ENCODE assay signal across 8 cellular contexts in the genomic region with DNA sequence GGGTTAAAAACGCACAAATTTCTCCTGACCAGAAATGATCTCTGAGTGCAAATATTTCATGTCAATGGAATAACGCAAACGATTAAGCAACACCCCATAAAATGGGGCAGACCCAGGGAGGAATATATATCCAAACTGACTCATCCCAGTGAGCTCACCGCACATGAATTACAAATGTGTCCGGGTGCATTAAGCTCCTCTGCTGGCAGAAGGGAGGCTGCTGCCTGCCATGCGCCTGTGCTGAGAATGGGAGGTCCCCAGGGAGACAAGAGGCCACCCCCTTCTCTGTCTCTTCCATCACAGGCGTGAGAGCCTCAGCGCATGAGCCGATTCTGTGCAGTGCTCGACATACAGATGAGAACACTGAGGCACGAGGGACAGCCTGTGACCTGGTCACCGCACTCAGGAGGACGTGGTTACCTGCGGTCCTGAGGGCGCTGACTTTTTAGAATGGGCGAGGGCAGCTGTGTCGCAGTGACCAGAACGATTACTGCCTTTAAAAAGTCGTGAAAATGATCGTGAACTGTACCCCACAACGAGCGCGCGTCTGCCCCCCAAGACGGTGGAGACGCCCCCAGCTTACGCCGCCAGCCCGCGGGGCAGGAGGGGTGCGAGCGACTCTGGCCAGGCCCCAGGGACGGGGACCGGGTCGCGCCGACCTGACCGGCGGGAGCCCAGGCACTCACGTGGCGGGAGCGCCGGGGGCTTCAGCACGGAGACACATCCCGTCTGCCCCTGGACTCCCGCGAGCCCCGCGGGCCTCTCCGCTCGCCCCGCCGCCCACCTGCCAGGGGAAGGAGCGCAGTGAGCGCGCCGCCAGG.
DNase-seq lines count a peak whose midpoint lies in the region; ATAC-seq and TF ChIP-seq lines count a peak whose summit lies in the region.
"Not testable (repeated sequence)": the region's sequence is repeated elsewhere in the genome, so short reads cannot be mapped to it uniquely, and the experiment has no call there.

No MANE protein-coding gene starts in this region.

- H3K4me3 Mint-ChIP-seq in GM23338, result peak overlapping the region; percentile 96

- not testable (repeated sequence) for H3F3A ChIP-seq in GM23338 (replicated peaks; ENCODE audit: low read depth)

- peaks cover 19% of the 10 kb centered on the region for H3K4me1 Mint-ChIP-seq in GM23338

- H3K4me3 ChIP-seq in BJ (ENCODE audit: low read depth, low read length) (peak overlapping the region; percentile 75), GM23338 (peak overlapping the region; percentile 83), NB4 (ENCODE audit: low read depth, low read length) (peak overlapping the region; percentile 71), mucosa of rectum (ENCODE audit: low read length in 2 of 2) (peak overlapping the region; percentile 61 to 70)

- peak overlapping the region; percentile 98 for H3K27ac Mint-ChIP-seq in GM23338

- peak; percentile 32 for TF ChIP-seq POLR2A in NB4 (IDR thresholded peaks at IDR 0.05; ENCODE audit: extremely low read depth, insufficient read length)

- H3K4me2 ChIP-seq in GM23338, result peak overlapping the region; percentile 85

- not testable (repeated sequence) for H3K36me3 ChIP-seq in BJ (ENCODE audit: control insufficient read depth, insufficient read depth, low read length); GM23338 (ENCODE audit: insufficient read depth); mucosa of rectum (ENCODE audit: control insufficient read depth in 2 of 2, insufficient read depth in 2 of 2, low read length in 2 of 2)

- not testable (repeated sequence) for H3K27me3 ChIP-seq in BJ (ENCODE audit: control insufficient read depth, insufficient read depth, low read length); GM23338 (ENCODE audit: insufficient read depth); mucosa of rectum (ENCODE audit: control insufficient read depth in 2 of 2, insufficient read depth in 2 of 2, low read length in 2 of 2)

- H3K9me3 Mint-ChIP-seq in GM23338, result not testable (repeated sequence)

- not testable (repeated sequence) for H3K9me2 ChIP-seq in GM23338 (ENCODE audit: insufficient read depth)

- not testable (repeated sequence) for ATAC-seq in GM23338
- ATAC-seq in SK-N-SH treated with all-trans-retinoic acid at 6 μM for 48 hours, result peak; percentile 23; the same call in 1 of the 3 replicates

- CTCF ChIA-PET in BJ (lab: Yijun Ruan, JAX), result not testable (repeated sequence)

- not testable (repeated sequence) for H3K36me3 Mint-ChIP-seq in GM23338 (ENCODE audit: low read depth)

- not testable (repeated sequence) for H3K27ac ChIP-seq in GM23338 (ENCODE audit: low read depth)
- H3K27ac ChIP-seq in mucosa of rectum (ENCODE audit: low read depth in 2 of 2, low read length in 2 of 2), result peak overlapping the region; percentile 70 to 82

- H3K9ac ChIP-seq in mucosa of rectum (ENCODE audit: low read depth in 1 of 2, low read length in 2 of 2), result peak overlapping the region; percentile 44 to 77

- DNase-seq in BJ (ENCODE audit: low read depth), result peak; percentile 92
- peak; percentile 48 for DNase-seq in GM23338 (ENCODE audit: low spot score)
- DNase-seq in NB4 (ENCODE audit: low read depth), result peak; percentile 98
- peak; percentile 53 for DNase-seq in activated gamma-delta T cell treated with anti-CD3 and anti-CD28 coated beads, Interleukin-2, amount 50 U/mL, for 16 hours (ENCODE audit: low read depth)
- DNase-seq in fibroblast of gingiva (ENCODE audit: low read depth), result peak; percentile 99
- DNase-seq in stimulated activated CD4-positive, alpha-beta T cell treated with anti-CD3 and anti-CD28 coated beads, TNF-alpha, amount 100 ng/mL, for 48 hours (ENCODE audit: low read depth in 3 of 3), result peak; percentile 46 to 76 (median 63)

- POLR2A ChIA-PET in BJ (lab: Charles Lee), result not testable (repeated sequence)

- not testable (repeated sequence) for H3K4me1 ChIP-seq in GM23338 (ENCODE audit: insufficient read depth); mucosa of rectum (ENCODE audit: control insufficient read depth in 2 of 2, insufficient read depth in 2 of 2, low read length in 2 of 2)

- H3K79me2 ChIP-seq in GM23338 (replicated peaks; ENCODE audit: insufficient read depth), result not testable (repeated sequence)

- TF ChIP-seq CTCF in BJ (IDR thresholded peaks at IDR 0.05; ENCODE audit: insufficient read depth, low read depth, low read length); GM23338 (conservative IDR thresholded peaks at IDR 0.05; ENCODE audit: low read depth in 2 of 2); NB4 (IDR thresholded peaks at IDR 0.05; ENCODE audit: low read depth, low read length): not testable (repeated sequence)

- 0 out of 2 replicates have a peak overlapping the region, but pooled peaks have one; percentile 28 for H2AFZ ChIP-seq in GM23338

- not testable (repeated sequence) for H4K20me1 ChIP-seq in GM23338 (replicated peaks; ENCODE audit: insufficient read depth)

- H3K27me3 Mint-ChIP-seq in GM23338 (ENCODE audit: insufficient read depth, low read depth, poor library complexity), result peaks cover 11% of the 10 kb centered on the region

- H3K9me3 ChIP-seq in mucosa of rectum (ENCODE audit: control insufficient read depth in 2 of 2, low read length in 2 of 2), result not testable (repeated sequence)

TF ChIP-seq in GM23338, 12 proteins besides CTCF, POLR2A, EP300 and RAD21:
- TF ChIP-seq POLR2AphosphoS5 (IDR thresholded peaks at IDR 0.05; ENCODE audit: low read depth), result 0 out of 2 replicates have a peak, but pooled peaks have one; percentile 15

TF ChIP-seq in SK-N-SH treated with all-trans-retinoic acid at 6 μM for 48 hours, 23 proteins besides CTCF, POLR2A, EP300 and RAD21:
- peak; percentile 42 for TF ChIP-seq ISL1 (CRISPR knock-in tag; IDR thresholded peaks at IDR 0.05)

Comparison
In these comparisons a context has a peak if more than half of its experiments do, and no peak if none do; other contexts are left out.
1. DNase-seq: peak in every context shown above with its lines; median percentile 99 in fibroblast of gingiva; 98 in NB4; 92 in BJ; 63 in stimulated activated CD4-positive, alpha-beta T cell treated with anti-CD3 and anti-CD28 coated beads, TNF-alpha, amount 100 ng/mL, for 48 hours; 53 in activated gamma-delta T cell treated with anti-CD3 and anti-CD28 coated beads, Interleukin-2, amount 50 U/mL, for 16 hours; 48 in GM23338.